ENCODE assay signal across 15 cellular contexts in the genomic region with DNA sequence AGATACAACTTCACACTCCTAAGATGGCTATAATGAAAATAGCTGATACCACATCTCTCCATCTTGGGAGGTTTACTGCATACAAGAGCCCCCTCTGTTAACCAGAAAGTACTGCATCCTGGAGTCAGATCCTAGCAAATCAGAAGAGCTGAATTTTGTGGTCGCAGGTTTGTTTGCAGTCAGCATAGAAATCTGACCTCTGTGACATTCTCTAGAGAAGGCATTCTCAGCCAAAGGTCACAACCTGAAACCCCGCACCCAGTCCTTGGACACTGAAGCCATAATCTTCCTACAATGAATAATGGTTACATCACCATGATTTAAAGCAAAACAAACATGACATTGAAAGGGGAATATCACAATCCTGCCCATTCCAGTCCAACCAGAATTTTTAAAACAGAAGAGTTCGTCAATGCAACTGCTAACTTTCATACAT. TPM values are rescaled to one million over a fixed set of nuclear protein-coding genes. Genes with fewer than 3 reads are reported as not detected.
A peak's percentile ranks its signal among the peaks of the same experiment; 100 is the strongest.
DNase-seq lines count a peak whose midpoint lies in the region; FAIRE-seq and TF ChIP-seq lines count a peak whose summit lies in the region.
"Had no signal": no experiment of that assay in that cellular context is flagged by ENCODE, and none has a peak within 500 bp of the region (broad histone marks: within the 10 kb centered on the region; RNA-seq: fewer than 3 reads in every experiment).

No MANE protein-coding gene starts in this region.

- H3K9me3 Mint-ChIP-seq in Calu3 (ENCODE audit: low read depth, unreplicated experiment) (no peaks in the 10 kb centered on the region), astrocyte (ENCODE audit: unreplicated experiment) (no peaks in the 10 kb centered on the region)
- H3K9me3 Mint-ChIP-seq: activated T-cell treated with anti-CD3 and anti-CD28 coated beads, Interleukin-2, amount 50 U/mL, for 4 hours; T-helper 1 cell treated with Interleukin-12 subunit alpha and Interleukin-12 subunit beta and Interleukin-4 antibody, amounts not matched to agents 30 μg/mL and 1 μg/mL, for 36 hours had no signal

- H3K27me3 ChIP-seq in astrocyte (ENCODE audit: insufficient read depth, low read length): no peaks in the 10 kb centered on the region
- peaks cover 17% of the 10 kb centered on the region for H3K27me3 ChIP-seq in WERI-Rb-1 (ENCODE audit: insufficient read depth, low read depth, severe bottlenecking)
- H3K27me3 ChIP-seq: right atrium auricular region had no signal

- H3K27ac ChIP-seq in astrocyte (ENCODE audit: low read depth, low read length) (no peak overlapping the region), WERI-Rb-1 (no peak overlapping the region)
- H3K27ac ChIP-seq: right atrium auricular region had no signal

- H3K36me3 ChIP-seq in astrocyte (ENCODE audit: insufficient read depth, low read length) (no peaks in the 10 kb centered on the region), WERI-Rb-1 (no peaks in the 10 kb centered on the region)
- H3K36me3 ChIP-seq: right atrium auricular region had no signal

- no peak overlapping the region for H3K4me3 ChIP-seq in astrocyte (ENCODE audit: insufficient read depth, low read depth, low read length)
- no peak overlapping the region for H3K4me3 ChIP-seq in WERI-Rb-1 (ENCODE audit: low read depth, low read length)
- H3K4me3 ChIP-seq: right atrium auricular region had no signal

- DNase-seq in Calu3: peak; percentile 66
- peak; percentile 20 for DNase-seq in HT1080 (ENCODE audit: low read depth)
- DNase-seq in astrocyte (ENCODE audit: low read depth): no peak
- peak; percentile 27 for DNase-seq in kidney tubule cell (ENCODE audit: low spot score)
- no peak for DNase-seq in CD1c-positive myeloid dendritic cell (ENCODE audit: extremely low spot score)
- DNase-seq in activated naive CD4-positive, alpha-beta T cell treated with Interleukin-2 at 50 U/mL for 16 hours: no peak
- DNase-seq in WERI-Rb-1: no peak
- DNase-seq: activated CD4-positive, alpha-beta T cell treated with anti-CD3 and anti-CD28 coated beads for 48 hours; activated T-cell treated with anti-CD3 and anti-CD28 coated beads, Interleukin-2, amount 50 U/mL, for 4 hours; amygdala; CD4-positive, alpha-beta memory T cell; KBM-7; NCI-H1930 had no signal

- H3K79me2 ChIP-seq in astrocyte (ENCODE audit: insufficient read depth, low read length): no peaks in the 10 kb centered on the region

- H3K36me3 Mint-ChIP-seq in Calu3 (ENCODE audit: insufficient read depth, unreplicated experiment) (peaks cover 19% of the 10 kb centered on the region), astrocyte (ENCODE audit: low read depth, unreplicated experiment) (no peaks in the 10 kb centered on the region)
- H3K36me3 Mint-ChIP-seq: CD4-positive, alpha-beta memory T cell had no signal

- H3K4me3 Mint-ChIP-seq in Calu3 (ENCODE audit: low read depth, unreplicated experiment): no peak overlapping the region
- no peak overlapping the region for H3K4me3 Mint-ChIP-seq in astrocyte (ENCODE audit: unreplicated experiment)
- H3K4me3 Mint-ChIP-seq: activated T-cell treated with anti-CD3 and anti-CD28 coated beads, Interleukin-2, amount 50 U/mL, for 4 hours; CD4-positive, alpha-beta memory T cell; T-helper 1 cell treated with Interleukin-12 subunit alpha and Interleukin-12 subunit beta and Interleukin-4 antibody, amounts not matched to agents 30 μg/mL and 1 μg/mL, for 36 hours had no signal

- H3K27ac Mint-ChIP-seq in Calu3 (ENCODE audit: unreplicated experiment) (peak overlapping the region; percentile 50), astrocyte (ENCODE audit: unreplicated experiment) (no peak overlapping the region)
- H3K27ac Mint-ChIP-seq: CD4-positive, alpha-beta memory T cell; T-helper 1 cell treated with Interleukin-12 subunit alpha and Interleukin-12 subunit beta and Interleukin-4 antibody, amounts not matched to agents 30 μg/mL and 1 μg/mL, for 36 hours had no signal

- CTCF ChIA-PET in Calu3 (lab: Charles Lee): interaction anchor here (0.5 to 1.3 kb wide), 3 partner anchors 8 to 309 kb away, joined by 4 to 8 read pairs (median 6); no protein-coding TSS in a partner anchor

- H3K9me3 ChIP-seq in astrocyte (ENCODE audit: insufficient read depth, low read depth, low read length) (no peaks in the 10 kb centered on the region), WERI-Rb-1 (ENCODE audit: severe bottlenecking) (no peaks in the 10 kb centered on the region)
- H3K9me3 ChIP-seq: right atrium auricular region had no signal

- H3K27me3 Mint-ChIP-seq in Calu3 (ENCODE audit: unreplicated experiment): no peaks in the 10 kb centered on the region
- H3K27me3 Mint-ChIP-seq in astrocyte (ENCODE audit: low read depth, unreplicated experiment): no peaks in the 10 kb centered on the region
- H3K27me3 Mint-ChIP-seq: CD4-positive, alpha-beta memory T cell had no signal

- H3K4me1 Mint-ChIP-seq in Calu3 (ENCODE audit: low read depth, unreplicated experiment): peaks cover 33% of the 10 kb centered on the region
- H3K4me1 Mint-ChIP-seq in astrocyte (ENCODE audit: low read depth, unreplicated experiment): peaks cover 5% of the 10 kb centered on the region
- H3K4me1 Mint-ChIP-seq: CD4-positive, alpha-beta memory T cell had no signal

- BruUV-seq in Calu3 (replicated peaks; lab: Mats Ljungman, UMichigan): no TSS peak

- H2AFZ ChIP-seq in astrocyte (ENCODE audit: low read depth, low read length): no peak overlapping the region

- no peaks in the 10 kb centered on the region for H4K20me1 ChIP-seq in astrocyte (ENCODE audit: insufficient read depth, low read length)

- H3K4me1 ChIP-seq in astrocyte (ENCODE audit: insufficient read depth, low read length): no peaks in the 10 kb centered on the region
- H3K4me1 ChIP-seq: right atrium auricular region had no signal

- intact Hi-C loops in Calu3 (cut with micrococcal nuclease; ENCODE audit: unreplicated experiment): loop anchor here (5.0 kb wide), 1 partner anchor 83 kb away; no protein-coding TSS in a partner anchor

- peak; percentile 84 for FAIRE-seq in astrocyte (lab: Jason Lieb, UNC)

- H3K4me2 ChIP-seq in astrocyte (ENCODE audit: low read length): no peak overlapping the region

- H3K9ac ChIP-seq in astrocyte (ENCODE audit: low read length): no peak overlapping the region

- peak; percentile 23 for TF ChIP-seq CTCF in Calu3 (IDR thresholded peaks at IDR 0.05; ENCODE audit: unreplicated experiment)
- peak; percentile 9 for TF ChIP-seq CTCF in astrocyte (IDR thresholded peaks at IDR 0.05; ENCODE audit: insufficient read depth, low read depth, low read length)
- no peak for TF ChIP-seq CTCF in WERI-Rb-1 (IDR thresholded peaks at IDR 0.05; ENCODE audit: low read depth, low read length)

RNA-seq across cellular contexts. Expression of gene HS6ST2, which starts 17.7 kb away (rescaled TPM):
- 40.2 and 40.7 TPM in 2 replicates for total RNA-seq in Calu3 (2022)
- 0.50 and 0.71 TPM in 2 replicates for total RNA-seq in HT1080 (2014; rRNA removed; shearing (Covaris generic))
- polyA plus RNA-seq in HT1080 (2015; cell fraction: cytosol; rRNA removed): 0.98 and 1.2 TPM in 2 replicates
- polyA plus RNA-seq in HT1080 (2015; cell fraction: nucleus; rRNA removed): 3.0 and 4.0 TPM in 2 replicates
- 12.9 and 15.0 TPM in 2 replicates for total RNA-seq in astrocyte
- total RNA-seq: CD4-positive, alpha-beta memory T cell had no signal
- polyA plus RNA-seq: CD4-positive, alpha-beta memory T cell had no signal

Comparison
In these comparisons a context has a peak if more than half of its experiments do, and no peak if none do; other contexts are left out.
1. DNase-seq: peak in Calu3 (single experiment), HT1080 (single experiment) and kidney tubule cell (single experiment); none in astrocyte (single experiment), CD1c-positive myeloid dendritic cell (single experiment), activated naive CD4-positive, alpha-beta T cell treated with Interleukin-2 at 50 U/mL for 16 hours (single experiment) and WERI-Rb-1 (single experiment).